Comparison of ENCODE assay signal across 26 cellular contexts in genomic region chr18:73715228-73715670, GRCh38.
DNase-seq lines count a peak whose midpoint lies in the region; ATAC-seq and TF ChIP-seq lines count a peak whose summit lies in the region.
"Had no signal": no experiment of that assay in that cellular context is flagged by ENCODE, and none has a peak within 500 bp of the region (broad histone marks: within the 10 kb centered on the region; RNA-seq: fewer than 3 reads in every experiment).

No MANE protein-coding gene starts in this region.

- H3K27ac ChIP-seq in left ventricle myocardium inferior (replicated peaks) = no peak overlapping the region
- peak overlapping the region in 1 of 2 donors; percentile 19 for H3K27ac ChIP-seq in right atrium auricular region
- no peak overlapping the region for H3K27ac ChIP-seq in Panc1 (ENCODE audit: low read length)
- no peak overlapping the region for H3K27ac ChIP-seq in gastroesophageal sphincter
- H3K27ac ChIP-seq in testis = no peak overlapping the region
- H3K27ac ChIP-seq: adrenal gland, prostate gland, skin epidermis, thyroid gland, WERI-Rb-1 had no signal

- no peak for TF ChIP-seq EP300 in gastroesophageal sphincter (IDR thresholded peaks at IDR 0.05)

- intact Hi-C loops in left ventricle myocardium inferior (cut with micrococcal nuclease) = no loop called here
- intact Hi-C loops in Panc1 (cut with micrococcal nuclease; ENCODE audit: unreplicated experiment) = no loop called here
- intact Hi-C loops in testis (cut with DNase I; ENCODE audit: low total_unique reads) = no loop called here

- ATAC-seq in Panc1 (0 out of 2 replicates have a peak, but pooled peaks have one; percentile 56), gastroesophageal sphincter (peak; percentile 22), GM21529 (IDR thresholded peaks at IDR 0.05; ENCODE audit: unreplicated experiment) (no peak)
- ATAC-seq: esophagus mucosa, left lobe of liver, mucosa of descending colon, PC-3 had no signal

- H3K4me1 ChIP-seq in left ventricle myocardium inferior (peaks cover 6% of the 10 kb centered on the region), right atrium auricular region (peaks cover 0 to 3% of the 10 kb centered on the region in 2 donors), Panc1 (ENCODE audit: control insufficient read depth, insufficient read depth, low read length) (no peaks in the 10 kb centered on the region), gastroesophageal sphincter (no peaks in the 10 kb centered on the region), testis (no peaks in the 10 kb centered on the region)
- H3K4me1 ChIP-seq: adrenal gland, prostate gland, thyroid gland had no signal

- CTCF ChIA-PET in Panc1 (lab: Charles Lee) = no interaction called here

- POLR2A ChIA-PET in Panc1 (lab: Charles Lee) = no interaction called here

- peak overlapping the region; percentile 27 for H3K4me3 ChIP-seq in left ventricle myocardium inferior
- peak overlapping the region in 1 of 2 donors; percentile 19 for H3K4me3 ChIP-seq in right atrium auricular region
- no peak overlapping the region for H3K4me3 ChIP-seq in Panc1 (ENCODE audit: low read depth in 2 of 2, low read length in 2 of 2)
- no peak overlapping the region for H3K4me3 ChIP-seq in gastroesophageal sphincter
- peak overlapping the region in 1 of 2 donors; percentile 20 for H3K4me3 ChIP-seq in testis
- H3K4me3 ChIP-seq: adrenal gland, mucosa of descending colon, prostate gland, skin epidermis, thyroid gland had no signal

- TF ChIP-seq CTCF in left ventricle myocardium inferior (IDR thresholded peaks at IDR 0.05; ENCODE audit: borderline replicate concordance) (no peak), right atrium auricular region (IDR thresholded peaks at IDR 0.05) (no peak), Panc1 (IDR thresholded peaks at IDR 0.05) (no peak), gastroesophageal sphincter (IDR thresholded peaks at IDR 0.05) (no peak), testis (IDR thresholded peaks at IDR 0.05) (no peak)

- TF ChIP-seq POLR2A in gastroesophageal sphincter (IDR thresholded peaks at IDR 0.05) (no peak), testis (IDR thresholded peaks at IDR 0.05) (no peak)

- in situ Hi-C loops in Panc1 (cut with HindIII; ENCODE audit: low pct_unique_long_range_greater_than_20kb, low sequenced_read_pairs) = no loop called here

- peaks cover 4% of the 10 kb centered on the region for H3K27me3 ChIP-seq in left ventricle myocardium inferior (ENCODE audit: low read depth)
- H3K27me3 ChIP-seq in right atrium auricular region = no peaks in the 10 kb centered on the region
- H3K27me3 ChIP-seq in Panc1 (ENCODE audit: control insufficient read depth, insufficient read depth, low read length) = no peaks in the 10 kb centered on the region; the same call in 1 of the 2 replicates
- no peaks in the 10 kb centered on the region for H3K27me3 ChIP-seq in gastroesophageal sphincter
- H3K27me3 ChIP-seq in testis = no peaks in the 10 kb centered on the region
- H3K27me3 ChIP-seq: adrenal gland, thyroid gland had no signal

- no peaks in the 10 kb centered on the region for H3K36me3 ChIP-seq in left ventricle myocardium inferior
- H3K36me3 ChIP-seq in right atrium auricular region = no peaks in the 10 kb centered on the region
- no peaks in the 10 kb centered on the region for H3K36me3 ChIP-seq in Panc1 (ENCODE audit: control insufficient read depth, insufficient read depth, low read length)
- no peaks in the 10 kb centered on the region for H3K36me3 ChIP-seq in gastroesophageal sphincter
- no peaks in the 10 kb centered on the region for H3K36me3 ChIP-seq in testis (ENCODE audit: low read depth, missing control alignments)
- H3K36me3 ChIP-seq: adrenal gland, prostate gland, thyroid gland, WERI-Rb-1 had no signal

- 12 to 29% methylated on average over 15 to 19 of the region's 20 CpGs for WGBS in gastroesophageal sphincter (ENCODE audit: low coverage in 1 of 2), 2 donors
- WGBS in testis, 2 donors = 20 to 21% methylated on average over 20 of the region's 20 CpGs

- BruUV-seq in Panc1 (replicated peaks; lab: Mats Ljungman, UMichigan) = no TSS peak

- DNase-seq in left ventricle myocardium inferior = no peak
- no peak for DNase-seq in right atrium auricular region (ENCODE audit: low spot score)
- DNase-seq in Panc1 (ENCODE audit: low read depth, low spot score) = no peak
- peak; percentile 16 for DNase-seq in testis
- DNase-seq in NCI-H524 treated with DMSO at 0.1 percent for 48 hours (lab: John Stamatoyannopoulos, UW) = no peak
- DNase-seq in cortex of kidney (lab: John Stamatoyannopoulos, UW) = no peak
- DNase-seq: activated CD4-positive, alpha-beta memory T cell treated with anti-CD3 and anti-CD28 coated beads for 36 hours; activated gamma-delta T cell treated with Interleukin-2 at 50 U/mL for 16 hours; adrenal gland; CD4-positive, alpha-beta memory T cell; DMS79; effector CD4-positive, alpha-beta T cell; KBM-7; mucosa of descending colon; NCI-H2081; NCI-H526 treated with DMSO at 0.1 percent for 48 hours; PC-3; stimulated activated naive CD4-positive, alpha-beta T cell treated with Interleukin-2 at 50 U/mL for 16 hours; thyroid gland; WERI-Rb-1 had no signal

- H3K9me3 ChIP-seq in left ventricle myocardium inferior (replicated peaks) = no peaks in the 10 kb centered on the region
- H3K9me3 ChIP-seq in right atrium auricular region = no peaks in the 10 kb centered on the region
- H3K9me3 ChIP-seq in Panc1 (ENCODE audit: control insufficient read depth, insufficient read depth, low read depth, low read length) = no peaks in the 10 kb centered on the region
- no peaks in the 10 kb centered on the region for H3K9me3 ChIP-seq in gastroesophageal sphincter
- no peaks in the 10 kb centered on the region for H3K9me3 ChIP-seq in testis
- H3K9me3 ChIP-seq: adrenal gland, mucosa of descending colon, prostate gland, thyroid gland had no signal
